10 cellular contexts compared by ENCODE assay signal in the genomic region with DNA sequence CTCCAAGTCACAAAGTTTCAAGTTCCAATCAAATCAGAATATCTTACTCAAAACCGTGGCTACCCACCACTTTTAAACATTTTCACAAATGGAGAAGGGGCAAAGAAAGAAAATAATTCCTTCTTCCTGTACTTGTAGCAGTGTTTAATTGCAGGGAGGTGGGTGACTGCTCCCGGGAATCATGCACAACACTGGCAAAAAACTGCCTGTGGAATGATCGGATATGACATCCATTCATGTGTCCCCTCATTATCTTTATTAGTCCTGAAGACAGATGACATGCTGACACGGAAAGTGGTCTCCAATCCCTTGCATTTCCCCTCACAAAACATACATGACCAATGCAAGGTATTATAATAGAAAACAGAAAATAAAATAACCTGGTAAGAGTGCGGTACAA. TPM values are rescaled to one million over a fixed set of nuclear protein-coding genes. Genes with fewer than 3 reads are reported as not detected.
DNase-seq lines count a peak whose midpoint lies in the region; ATAC-seq and TF ChIP-seq lines count a peak whose summit lies in the region.
"Had no signal": no experiment of that assay in that cellular context is flagged by ENCODE, and none has a peak within 500 bp of the region (broad histone marks: within the 10 kb centered on the region; RNA-seq: fewer than 3 reads in every experiment).

No MANE protein-coding gene starts in this region.

- no peaks in the 10 kb centered on the region for H3K36me3 Mint-ChIP-seq in activated B cell treated with CpG ODN at 0.5 μM for 24 hours (ENCODE audit: low read depth)

- no peak for TF ChIP-seq CTCF in activated B cell treated with CpG ODN at 0.5 μM for 24 hours (IDR thresholded peaks at IDR 0.05)
- TF ChIP-seq CTCF in fibroblast of mammary gland (conservative IDR thresholded peaks at IDR 0.05; ENCODE audit: control insufficient read depth, insufficient read depth, low read depth, low read length), result no peak

- H3K27ac Mint-ChIP-seq in activated B cell treated with CpG ODN at 0.5 μM for 24 hours, result no peak overlapping the region

- H3K27me3 ChIP-seq in skeletal muscle satellite cell (ENCODE audit: control insufficient read depth, insufficient read depth, low read length), result no peaks in the 10 kb centered on the region

- POLR2A ChIA-PET in activated B cell treated with CpG ODN at 0.5 μM for 24 hours (lab: Charles Lee), result no interaction called here

- H3K4me3 Mint-ChIP-seq in activated B cell treated with CpG ODN at 0.5 μM for 24 hours, result peak overlapping the region; percentile 92

- peaks cover 60% of the 10 kb centered on the region for H3K4me1 ChIP-seq in skeletal muscle satellite cell (ENCODE audit: control insufficient read depth, insufficient read depth, low read length)

- no peak for TF ChIP-seq POLR2A in erythroblast (IDR thresholded peaks at IDR 0.05; ENCODE audit: low read length)

- H3K9me3 ChIP-seq in skeletal muscle satellite cell (replicated peaks; ENCODE audit: low read length), result no peaks in the 10 kb centered on the region

- intact Hi-C loops in activated B cell treated with CpG ODN at 0.5 μM for 24 hours (cut with micrococcal nuclease), result loop anchor here (5.0 kb wide), 1 partner anchor 454 kb away; no protein-coding TSS in a partner anchor

- H3K4me1 Mint-ChIP-seq in activated B cell treated with CpG ODN at 0.5 μM for 24 hours, result peaks cover 33% of the 10 kb centered on the region

- DNase-seq in NCI-H82 (lab: John Stamatoyannopoulos, UW), result peak; percentile 12
- no peak for DNase-seq in NCI-H82 treated with DMSO at 0.1 percent for 48 hours (lab: John Stamatoyannopoulos, UW; ENCODE audit: unreplicated experiment)
- DNase-seq in activated B cell treated with CpG ODN at 0.5 μM for 24 hours, result no peak
- DNase-seq in fibroblast of mammary gland (ENCODE audit: low read depth), result no peak
- DNase-seq in A172 (ENCODE audit: low spot score), result no peak
- DNase-seq in erythroblast (lab: John Stamatoyannopoulos, UW), result no peak
- no peak for DNase-seq in NCI-H1930 (lab: John Stamatoyannopoulos, UW)
- DNase-seq: NCI-H2029 treated with DMSO at 0.1 percent for 48 hours, SHP77 treated with DMSO at 0.1 percent for 48 hours had no signal

- H3K36me3 ChIP-seq in skeletal muscle satellite cell (ENCODE audit: insufficient read depth, low read length), result no peaks in the 10 kb centered on the region

- H3K4me3 ChIP-seq in fibroblast of mammary gland (ENCODE audit: control insufficient read depth, low read depth, low read length) (peak overlapping the region; percentile 97), skeletal muscle satellite cell (ENCODE audit: low read length) (peak overlapping the region; percentile 81)

- CTCF ChIA-PET in activated B cell treated with CpG ODN at 0.5 μM for 24 hours (lab: Charles Lee), result no interaction called here

- peak overlapping the region; percentile 95 for H3K9ac ChIP-seq in skeletal muscle satellite cell (ENCODE audit: low read depth, low read length)

- peak overlapping the region; percentile 83 for H3K4me2 ChIP-seq in skeletal muscle satellite cell (ENCODE audit: low read length)

- ATAC-seq in activated B cell treated with CpG ODN at 0.5 μM for 24 hours (ENCODE audit: low read depth), result no peak

- peaks cover 7% of the 10 kb centered on the region for H3K27me3 Mint-ChIP-seq in activated B cell treated with CpG ODN at 0.5 μM for 24 hours

- no peaks in the 10 kb centered on the region for H3K9me3 Mint-ChIP-seq in activated B cell treated with CpG ODN at 0.5 μM for 24 hours

RNA-seq across cellular contexts. Expression of gene TSPAN5, which starts 2.0 kb away (rescaled TPM):
- 1.6 and 2.7 TPM in 2 replicates for total RNA-seq in activated B cell treated with CpG ODN at 0.5 μM for 24 hours
- total RNA-seq in skeletal muscle satellite cell (2012; rRNA removed), result 47.4 and 51.3 TPM in 2 replicates
- 8.8 and 18.4 TPM in 2 replicates for total RNA-seq in A172 (2014; rRNA removed; shearing (Covaris generic))
